ENCODE assay signal across 17 cellular contexts in genomic region chr14:91048256-91048655, GRCh38.
"Had no signal": no experiment of that assay in that cellular context is flagged by ENCODE, and none has a peak within 500 bp of the region (broad histone marks: within the 10 kb centered on the region; RNA-seq: fewer than 3 reads in every experiment).

No MANE protein-coding gene starts in this region.

- H3K9me3 Mint-ChIP-seq: activated CD8-positive, alpha-beta T cell treated with anti-CD3 and anti-CD28 coated beads for 36 hours; nephron had no signal

- DNase-seq: activated CD4-positive, alpha-beta T cell treated with anti-CD3 and anti-CD28 coated beads for 4 hours; activated CD8-positive, alpha-beta memory T cell treated with anti-CD3 and anti-CD28 coated beads, Interleukin-2, amount 50 U/mL, for 4 hours; activated CD8-positive, alpha-beta T cell treated with anti-CD3 and anti-CD28 coated beads for 36 hours; activated effector memory CD4-positive, alpha-beta T cell treated with anti-CD3 and anti-CD28 coated beads, Interleukin-2, amount 50 U/mL, for 16 hours; activated T-cell treated with anti-CD3 and anti-CD28 coated beads, Interleukin-2, amount 50 U/mL, for 48 hours; left colon; mucosa of descending colon; occipital lobe; stimulated activated CD4-positive, alpha-beta T cell treated with anti-CD3 and anti-CD28 coated beads, Interleukin-2, amount 100 ng/mL, for 48 hours; stimulated activated naive CD4-positive, alpha-beta T cell treated with Interleukin-2 at 50 U/mL for 16 hours; substantia nigra; T-helper 9 cell; transverse colon; WERI-Rb-1 had no signal

- ATAC-seq: activated naive CD4-positive, alpha-beta T cell treated with anti-CD3 and anti-CD28 coated beads, Interleukin-2, amount 50 U/mL, for 72 hours; gastroesophageal sphincter; left colon; mucosa of descending colon had no signal

- H3K4me3 Mint-ChIP-seq: activated CD8-positive, alpha-beta T cell treated with anti-CD3 and anti-CD28 coated beads for 36 hours; nephron had no signal

- H3K27ac Mint-ChIP-seq: nephron had no signal

- H3K27me3 Mint-ChIP-seq: activated CD8-positive, alpha-beta T cell treated with anti-CD3 and anti-CD28 coated beads for 36 hours had no signal
